19 cellular contexts compared by ENCODE assay signal in the genomic region with DNA sequence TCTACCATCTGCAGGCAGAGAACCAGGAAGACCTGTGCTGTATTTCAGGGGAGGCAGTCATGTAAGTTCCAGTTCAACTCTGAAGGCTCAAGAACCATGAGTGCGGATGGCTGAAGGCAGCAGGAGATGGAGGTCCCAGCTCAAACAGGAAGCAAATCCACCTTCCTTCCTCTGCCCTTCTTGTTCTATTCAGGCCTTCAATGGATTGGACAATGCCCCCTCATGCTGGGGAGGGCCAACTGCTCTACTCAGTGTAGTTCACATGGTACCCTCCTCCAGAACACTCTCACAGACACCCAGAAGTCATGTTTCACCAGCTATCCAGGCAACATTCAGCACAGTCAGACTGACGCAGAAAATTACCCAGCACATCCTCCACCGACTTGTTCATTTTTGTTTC. TPM values are rescaled to one million over a fixed set of nuclear protein-coding genes. Genes with fewer than 3 reads are reported as not detected.
DNase-seq lines count a peak whose midpoint lies in the region; ATAC-seq, FAIRE-seq and TF ChIP-seq lines count a peak whose summit lies in the region.
"Had no signal": no experiment of that assay in that cellular context is flagged by ENCODE, and none has a peak within 500 bp of the region (broad histone marks: within the 10 kb centered on the region; RNA-seq: fewer than 3 reads in every experiment).

No MANE protein-coding gene starts in this region.

- no peak overlapping the region for H4K8ac ChIP-seq in H1 (ENCODE audit: extremely low read depth, insufficient read depth, low read length)
- H4K8ac ChIP-seq in trophoblast cell (ENCODE audit: low read depth, low read length) = no peak overlapping the region

- no peak for FAIRE-seq in H1 (lab: Jason Lieb, UNC)
- FAIRE-seq: G401.6, GM12878, GM19239, H54 had no signal

- H3K4ac ChIP-seq in H1 (replicated peaks; ENCODE audit: insufficient read length, low read depth, low read length) = no peak overlapping the region
- no peak overlapping the region for H3K4ac ChIP-seq in trophoblast cell (ENCODE audit: low read depth, low read length)

- H4K20me1 ChIP-seq in GM23338 (replicated peaks; ENCODE audit: insufficient read depth) (no peaks in the 10 kb centered on the region), H1 (replicated peaks in 1 of 2; ENCODE audit: control insufficient read depth in 1 of 2, insufficient read depth in 2 of 2, low read length in 2 of 2) (no peaks in the 10 kb centered on the region)

- H3K4me2 ChIP-seq in GM23338 (no peak overlapping the region), H1 (ENCODE audit: insufficient read depth in 1 of 2, low read depth in 2 of 2, low read length in 2 of 2) (no peak overlapping the region), trophoblast cell (ENCODE audit: low read length) (no peak overlapping the region)

- H3K79me2 ChIP-seq in GM23338 (replicated peaks; ENCODE audit: insufficient read depth) (no peaks in the 10 kb centered on the region), H1 (ENCODE audit: control insufficient read depth in 1 of 2, insufficient read depth in 2 of 2, low read length in 2 of 2) (no peaks in the 10 kb centered on the region), trophoblast cell (ENCODE audit: control insufficient read depth, insufficient read depth, low read length, poor library complexity) (no peaks in the 10 kb centered on the region)

- H3K4me3 Mint-ChIP-seq in GM23338 = no peak overlapping the region
- H3K4me3 Mint-ChIP-seq: CD4-positive, alpha-beta memory T cell; HFFc6 had no signal

- H4K5ac ChIP-seq in H1 (ENCODE audit: insufficient read length, low read depth, low read length) = no peak overlapping the region

- H2AK5ac ChIP-seq in H1 (ENCODE audit: low read depth, low read length) (no peak overlapping the region), trophoblast cell (ENCODE audit: low read length) (peak overlapping the region; percentile 57)

- H3K9ac ChIP-seq in H1 (replicated peaks in 1 of 4; ENCODE audit: extremely low read depth in 1 of 4, low read depth in 3 of 4, low read length in 3 of 4) (no peak overlapping the region), trophoblast cell (ENCODE audit: low read length) (no peak overlapping the region)
- H3K9ac ChIP-seq: GM23248 had no signal

- no peaks in the 10 kb centered on the region for H3K4me1 ChIP-seq in GM23338 (ENCODE audit: insufficient read depth)
- H3K4me1 ChIP-seq in H1 (replicated peaks in 1 of 4; ENCODE audit: control insufficient read depth in 3 of 4, insufficient read depth in 4 of 4, low read length in 3 of 4) = peaks cover 0 to 3% (median 0%) of the 10 kb centered on the region in 4 experiments; a peak in 1 of 7 replicates
- H3K4me1 ChIP-seq in trophoblast cell (ENCODE audit: control insufficient read depth in 1 of 2, insufficient read depth in 2 of 2, low read length in 2 of 2) = peaks cover 11 to 13% of the 10 kb centered on the region in 2 experiments
- H3K4me1 ChIP-seq: HAP-1 had no signal

- no peak for TF ChIP-seq RAD21 in H1 (IDR thresholded peaks at IDR 0.05 in 1 of 2, conservative IDR thresholded peaks at IDR 0.05 in 1 of 2; ENCODE audit: low read depth in 2 of 2, low read length in 2 of 2)

- WGBS in H1 (ENCODE audit: extremely low coverage in 1 of 2, insufficient coverage in 1 of 2, insufficient read length in 1 of 2, insufficient replicate concordance in 2 of 2, low coverage in 1 of 2, low lambda C conversion rate in 2 of 2, missing lambda C conversion rate in 1 of 2), 2 experiments = 87% methylated on average over 3 of the region's 3 CpGs; no CpG with 5 or more reads in 1 of the 2 experiments
- no CpG with 5 or more reads among the region's 3 CpGs for WGBS in trophoblast cell (ENCODE audit: extremely low coverage, insufficient coverage, insufficient read length)

- no peak for TF ChIP-seq POLR2A in H1 (IDR thresholded peaks at IDR 0.05; ENCODE audit: control extremely low read depth in 1 of 2, low read depth in 2 of 2, low read length in 2 of 2)

- H3K79me1 ChIP-seq in H1 (ENCODE audit: low read depth, low read length) = no peaks in the 10 kb centered on the region
- H3K79me1 ChIP-seq in trophoblast cell (ENCODE audit: low read length) = peaks cover 6% of the 10 kb centered on the region

- no peak for TF ChIP-seq EP300 in H1 (IDR thresholded peaks at IDR 0.05; ENCODE audit: borderline replicate concordance in 1 of 2, low read depth in 2 of 2, low read length in 2 of 2)

- peak overlapping the region; percentile 56; the same call in 1 of the 2 replicates for H2AFZ ChIP-seq in GM23338
- 0 out of 2 replicates have a peak overlapping the region, but pooled peaks have one; percentile 4 for H2AFZ ChIP-seq in H1 (ENCODE audit: low read length)
- no peak overlapping the region for H2AFZ ChIP-seq in trophoblast cell (ENCODE audit: insufficient read depth, low read length, poor library complexity)
- H2AFZ ChIP-seq: GM23248 had no signal

- H3K27ac Mint-ChIP-seq in GM23338 = no peak overlapping the region
- H3K27ac Mint-ChIP-seq: HFFc6 had no signal

- no peak for DNase-seq in GM23338 (ENCODE audit: low spot score)
- DNase-seq in OCI-M1 (lab: John Stamatoyannopoulos, UW) = peak; percentile 57
- DNase-seq in H1 (ENCODE audit: low read depth in 1 of 2, low spot score in 2 of 2) = no peak
- DNase-seq in trophoblast cell = no peak
- no peak for DNase-seq in dedifferentiated amniotic fluid mesenchymal stem cell (ENCODE audit: extremely low spot score)
- no peak for DNase-seq in NK-92 treated with Interleukin-12 subunit alpha and Interleukin-12 subunit beta, amount 100 ng/mL, for 24 hours (lab: John Stamatoyannopoulos, UW)
- DNase-seq: C1 segment of cervical spinal cord; CD4-positive, alpha-beta memory T cell; COR-L47; DMS153; DND-41; GM23248; HFFc6 had no signal

- H3K36me3 ChIP-seq in GM23338 (ENCODE audit: insufficient read depth) (no peaks in the 10 kb centered on the region), H1 (ENCODE audit: control insufficient read depth in 2 of 4, insufficient read depth in 4 of 4, low read length in 3 of 4) (no peaks in the 10 kb centered on the region), trophoblast cell (ENCODE audit: control insufficient read depth in 1 of 2, insufficient read depth in 2 of 2, low read length in 2 of 2) (no peaks in the 10 kb centered on the region)
- H3K36me3 ChIP-seq: HAP-1 had no signal

- H3K23ac ChIP-seq in H1 (ENCODE audit: insufficient read length) (no peak overlapping the region), trophoblast cell (ENCODE audit: low read length) (no peak overlapping the region)

- no peaks in the 10 kb centered on the region for H3K36me3 Mint-ChIP-seq in GM23338 (ENCODE audit: low read depth)
- H3K36me3 Mint-ChIP-seq: CD4-positive, alpha-beta memory T cell had no signal

- H3K9me3 ChIP-seq in H1 (ENCODE audit: insufficient read depth in 2 of 2, low read depth in 1 of 2, low read length in 1 of 2) = no peaks in the 10 kb centered on the region
- peaks cover 1% of the 10 kb centered on the region for H3K9me3 ChIP-seq in trophoblast cell (ENCODE audit: insufficient read depth, low read depth, low read length)
- H3K9me3 ChIP-seq: HAP-1 had no signal

- H2BK120ac ChIP-seq in H1 (replicated peaks; ENCODE audit: low read depth, low read length) = no peak overlapping the region
- no peak overlapping the region for H2BK120ac ChIP-seq in trophoblast cell (ENCODE audit: insufficient read depth, low read length, poor library complexity)

- H3K18ac ChIP-seq in H1 (ENCODE audit: extremely low read depth, low read length) (no peak overlapping the region; the same call in 1 of the 2 replicates), trophoblast cell (ENCODE audit: low read length) (no peak overlapping the region)

- H3K27me3 ChIP-seq in GM23338 (ENCODE audit: insufficient read depth) (no peaks in the 10 kb centered on the region), H1 (replicated peaks in 1 of 4; ENCODE audit: control insufficient read depth in 3 of 4, extremely low read depth in 1 of 4, insufficient read depth in 3 of 4, low read length in 3 of 4) (no peaks in the 10 kb centered on the region), trophoblast cell (ENCODE audit: insufficient read depth, low read length) (no peaks in the 10 kb centered on the region)

- ATAC-seq in GM23338 = no peak
- ATAC-seq in HG03378 (IDR thresholded peaks at IDR 0.05; ENCODE audit: unreplicated experiment) = no peak
- ATAC-seq: GM12878 had no signal

- H4K12ac ChIP-seq in trophoblast cell (ENCODE audit: low read depth, low read length) = no peak overlapping the region

- CTCF ChIA-PET in H1 (lab: Charles Lee; ENCODE audit: partially characterized antibody) = interaction anchor here (1.1 to 1.5 kb wide), 6 partner anchors 8 to 92 kb away, joined by 3 to 4 read pairs (median 3); partner anchors contain the start of gene RAB31

- no peak overlapping the region for H4K91ac ChIP-seq in H1 (replicated peaks; ENCODE audit: insufficient read length, low read length)
- peak overlapping the region; percentile 32 for H4K91ac ChIP-seq in trophoblast cell (ENCODE audit: low read depth, low read length)

- H2BK5ac ChIP-seq in H1 (ENCODE audit: low read depth, low read length) (no peak overlapping the region), trophoblast cell (ENCODE audit: low read depth, low read length, poor library complexity) (no peak overlapping the region)

- H3K9me2 ChIP-seq in GM23338 (ENCODE audit: insufficient read depth) = no peaks in the 10 kb centered on the region

- H3F3A ChIP-seq in GM23338 (replicated peaks; ENCODE audit: low read depth) = no peaks in the 10 kb centered on the region

- no peak overlapping the region for H2BK12ac ChIP-seq in H1 (ENCODE audit: low read depth, low read length)
- no peak overlapping the region for H2BK12ac ChIP-seq in trophoblast cell (ENCODE audit: low read length)

- H3K56ac ChIP-seq in H1 (replicated peaks; ENCODE audit: insufficient read length, low read depth, low read length) = no peak overlapping the region

- POLR2A ChIA-PET in H1 (lab: Charles Lee; ENCODE audit: partially characterized antibody) = no interaction called here

- H3K4me3 ChIP-seq in GM23338 (no peak overlapping the region), H1 (ENCODE audit: extremely low read depth in 1 of 4, insufficient read depth in 2 of 4, low read depth in 3 of 4, low read length in 4 of 4) (no peak overlapping the region), trophoblast cell (ENCODE audit: low read depth, low read length) (no peak overlapping the region)
- H3K4me3 ChIP-seq: GM12878, GM23248, HAP-1 had no signal

- H2BK15ac ChIP-seq in H1 (ENCODE audit: low read length) = no peak overlapping the region

- no peaks in the 10 kb centered on the region; the same call in 2 of the 3 replicates for H3K9me3 Mint-ChIP-seq in GM23338
- H3K9me3 Mint-ChIP-seq: CD4-positive, alpha-beta memory T cell; HFFc6 had no signal

- H3K4me1 Mint-ChIP-seq in GM23338 = no peaks in the 10 kb centered on the region; the same call in 2 of the 3 replicates

- no peak overlapping the region for H3K14ac ChIP-seq in H1 (ENCODE audit: insufficient read length)
- H3K14ac ChIP-seq in trophoblast cell (ENCODE audit: low read length) = no peak overlapping the region

- H3K23me2 ChIP-seq in H1 (ENCODE audit: low read depth, low read length) = no peaks in the 10 kb centered on the region

- no peaks in the 10 kb centered on the region for H3K27me3 Mint-ChIP-seq in GM23338 (ENCODE audit: insufficient read depth, low read depth, poor library complexity)

- no peak for TF ChIP-seq CTCF in GM23338 (conservative IDR thresholded peaks at IDR 0.05; ENCODE audit: low read depth in 2 of 2)
- TF ChIP-seq CTCF in H1 (IDR thresholded peaks at IDR 0.05; ENCODE audit: control extremely low read depth in 1 of 3, insufficient read depth in 1 of 3, low read depth in 1 of 3, low read length in 3 of 3) = no peak

- H3K27ac ChIP-seq in GM23338 (ENCODE audit: low read depth) (no peak overlapping the region), H1 (ENCODE audit: low read depth, low read length) (no peak overlapping the region), trophoblast cell (ENCODE audit: low read depth, low read length) (no peak overlapping the region)
- H3K27ac ChIP-seq: GM23248 had no signal

- no peak overlapping the region for H2BK20ac ChIP-seq in H1 (ENCODE audit: low read length)

RNA-seq across cellular contexts. Expression of gene RAB31, which starts 39.1 kb away (rescaled TPM):
- total RNA-seq in GM23338 (2014; rRNA removed; shearing (Covaris generic)) = 18.8 and 33.8 TPM in 2 replicates
- polyA plus RNA-seq in GM23338 (2016; fragmentation: Nextera tagmentation; extraction: Ambion mirVana) (34.0 and 46.1 TPM in 2 replicates), H1 (2011; rRNA removed) (15.2 TPM in 2 replicates)
- total RNA-seq in H1 (2021; fragmentation: NEBNext Ultra II Directional; extraction: Animal tissue kit (Norgen Biotek cat#: 25700)) = 39.3 and 40.9 TPM in 2 replicates
- polyA plus RNA-seq in H1 (2011; cell fraction: cytosol; rRNA removed) = 16.7 TPM
- polyA plus RNA-seq in H1 (2011; cell fraction: nucleus; rRNA removed) = 27.4 TPM
- polyA plus RNA-seq in H1 (2012, experiment 1 of 2) = 17.8 to 28.0 TPM (median 22.6 TPM) in 4 replicates
- polyA plus RNA-seq in H1 (2012, experiment 2 of 2) = 6.0 TPM
- polyA plus RNA-seq in H1 (2013, experiment 1 of 2) = 65.4 TPM
- polyA plus RNA-seq in H1 (2013, experiment 2 of 2) = 69.7 TPM
- 54.0 and 57.9 TPM in 2 replicates for polyA minus RNA-seq in H1 (2011; rRNA and poly(A)+ RNA removed)
- 14.6 TPM for polyA minus RNA-seq in H1 (2011; cell fraction: cytosol; rRNA and poly(A)+ RNA removed)
- 33.4 TPM for polyA minus RNA-seq in H1 (2011; cell fraction: nucleus; rRNA and poly(A)+ RNA removed)
- polyA plus RNA-seq in trophoblast cell (2013) = 287 and 288 TPM in 2 replicates

RNA-seq across cellular contexts. Expression of gene PPP4R1, which starts 54.7 kb away (rescaled TPM):
- 79.4 and 91.9 TPM in 2 replicates for total RNA-seq in GM23338 (2014; rRNA removed; shearing (Covaris generic))
- polyA plus RNA-seq in GM23338 (2016; fragmentation: Nextera tagmentation; extraction: Ambion mirVana) = 18.1 and 18.7 TPM in 2 replicates
- total RNA-seq in H1 (2021; fragmentation: NEBNext Ultra II Directional; extraction: Animal tissue kit (Norgen Biotek cat#: 25700)) = 96.1 and 108 TPM in 2 replicates
- polyA plus RNA-seq in H1 (2011; rRNA removed) = 59.6 and 67.4 TPM in 2 replicates
- polyA plus RNA-seq in H1 (2011; cell fraction: cytosol; rRNA removed) = 76.0 TPM
- 152 TPM for polyA plus RNA-seq in H1 (2011; cell fraction: nucleus; rRNA removed)
- polyA plus RNA-seq in H1 (2012, experiment 1 of 2) = 54.4 to 75.8 TPM (median 62.2 TPM) in 4 replicates
- polyA plus RNA-seq in H1 (2012, experiment 2 of 2) = 9.7 TPM
- polyA plus RNA-seq in H1 (2013, experiment 1 of 2) = 66.9 TPM
- 63.2 TPM for polyA plus RNA-seq in H1 (2013, experiment 2 of 2)
- polyA minus RNA-seq in H1 (2011; rRNA and poly(A)+ RNA removed) = 186 and 237 TPM in 2 replicates
- polyA minus RNA-seq in H1 (2011; cell fraction: cytosol; rRNA and poly(A)+ RNA removed) = 55.3 TPM
- polyA minus RNA-seq in H1 (2011; cell fraction: nucleus; rRNA and poly(A)+ RNA removed) = 133 TPM
- 80.3 and 85.6 TPM in 2 replicates for polyA plus RNA-seq in trophoblast cell (2013)
